Comparison of ENCODE assay signal across 22 cellular contexts in the genomic region with DNA sequence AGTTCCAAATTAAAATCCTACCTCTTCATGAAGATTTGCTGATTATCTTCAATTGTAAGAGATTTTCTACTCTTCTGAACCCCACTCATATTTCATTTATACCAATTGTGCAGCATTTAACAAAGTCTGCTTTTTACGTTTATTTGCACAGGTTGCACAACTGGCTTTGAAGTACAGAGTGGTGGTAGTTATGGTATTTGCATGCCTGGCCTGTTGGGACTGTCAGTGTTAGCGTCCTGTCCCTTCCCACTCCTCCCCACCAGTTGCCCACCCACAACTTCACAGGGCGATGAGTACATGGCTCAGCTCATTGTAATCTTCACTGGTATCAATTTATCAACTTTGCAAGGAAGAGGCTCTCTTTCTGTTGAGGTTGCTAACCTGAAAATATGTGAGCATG.
DNase-seq lines count a peak whose midpoint lies in the region; ATAC-seq and TF ChIP-seq lines count a peak whose summit lies in the region.
"Had no signal": no experiment of that assay in that cellular context is flagged by ENCODE, and none has a peak within 500 bp of the region (broad histone marks: within the 10 kb centered on the region; RNA-seq: fewer than 3 reads in every experiment).

No MANE protein-coding gene starts in this region.

- DNase-seq in Caco-2 (peak; percentile 49 to 66), HuH-7 (ENCODE audit: low spot score) (peak; percentile 51), PC-3 (peak; percentile 22), mesenchymal stem cell (no peak), EL (no peak), SKM-1 (lab: John Stamatoyannopoulos, UW; ENCODE audit: unreplicated experiment) (no peak)
- DNase-seq: 8988T; ACHN; BE2C; C1 segment of cervical spinal cord; Calu3; CD4-positive, alpha-beta memory T cell; CD4-positive, CD25-positive, alpha-beta regulatory T cell; CD8-positive, alpha-beta memory T cell; COR-L47; DMS79 treated with DMSO at 0.1 percent for 48 hours; GDM1 had no signal

- H3K14ac ChIP-seq in mesenchymal stem cell (ENCODE audit: low read length in 2 of 2) = no peak overlapping the region

- no peak overlapping the region for H2BK5ac ChIP-seq in mesenchymal stem cell (ENCODE audit: low read depth, low read length, poor library complexity, severe bottlenecking)

- no peak overlapping the region for H2BK120ac ChIP-seq in mesenchymal stem cell (ENCODE audit: low read depth, low read length)

- H3K27me3 Mint-ChIP-seq in Caco-2 (ENCODE audit: insufficient read depth, unreplicated experiment) = no peaks in the 10 kb centered on the region
- H3K27me3 Mint-ChIP-seq: CD4-positive, alpha-beta memory T cell; CD4-positive, CD25-positive, alpha-beta regulatory T cell; CD8-positive, alpha-beta memory T cell had no signal

- no peaks in the 10 kb centered on the region for H3K27me3 ChIP-seq in Caco-2 (replicated peaks; ENCODE audit: control insufficient read depth, insufficient read depth, low read length)
- no peaks in the 10 kb centered on the region for H3K27me3 ChIP-seq in PC-3 (ENCODE audit: low read length)
- H3K27me3 ChIP-seq in mesenchymal stem cell (ENCODE audit: control insufficient read depth in 1 of 2, insufficient read depth in 1 of 2, low read length in 2 of 2) = no peaks in the 10 kb centered on the region
- H3K27me3 ChIP-seq: BE2C, BLaER1 had no signal

- H3F3A ChIP-seq in PC-3 (ENCODE audit: low read length, unreplicated experiment) = no peaks in the 10 kb centered on the region

- H3K9me3 ChIP-seq in Caco-2 (peaks cover 33% of the 10 kb centered on the region), PC-3 (ENCODE audit: low read length) (no peaks in the 10 kb centered on the region), mesenchymal stem cell (ENCODE audit: control insufficient read depth, low read length) (peaks cover 6% of the 10 kb centered on the region)
- H3K9me3 ChIP-seq: BE2C, BLaER1 had no signal

- no peak overlapping the region for H3K4me3 Mint-ChIP-seq in Caco-2 (ENCODE audit: unreplicated experiment)
- H3K4me3 Mint-ChIP-seq: CD14-positive monocyte; CD4-positive, alpha-beta memory T cell; CD4-positive, CD25-positive, alpha-beta regulatory T cell; CD8-positive, alpha-beta memory T cell had no signal

- no CpG with 5 or more reads among the region's 3 CpGs for WGBS in mesenchymal stem cell

- H3K4me1 ChIP-seq in Caco-2 = peaks cover 42% of the 10 kb centered on the region
- peaks cover 24% of the 10 kb centered on the region for H3K4me1 ChIP-seq in PC-3 (ENCODE audit: insufficient read depth, low read length)
- H3K4me1 ChIP-seq in mesenchymal stem cell (ENCODE audit: control insufficient read depth, insufficient read depth, low read depth, low read length) = no peaks in the 10 kb centered on the region
- H3K4me1 ChIP-seq: BE2C, BLaER1 had no signal

- H3K4me3 ChIP-seq in Caco-2 (ENCODE audit: low read depth, low read length) (no peak overlapping the region), PC-3 (ENCODE audit: low read length) (no peak overlapping the region), mesenchymal stem cell (ENCODE audit: insufficient read depth in 1 of 2, low read depth in 1 of 2, low read length in 2 of 2) (no peak overlapping the region)
- H3K4me3 ChIP-seq: BLaER1, GM12878 had no signal

- peaks cover 8% of the 10 kb centered on the region for H3K36me3 Mint-ChIP-seq in Caco-2 (ENCODE audit: insufficient read depth, unreplicated experiment)
- H3K36me3 Mint-ChIP-seq: CD14-positive monocyte; CD4-positive, alpha-beta memory T cell; CD4-positive, CD25-positive, alpha-beta regulatory T cell; CD8-positive, alpha-beta memory T cell had no signal

- H3K79me2 ChIP-seq in PC-3 (ENCODE audit: low read length) = no peaks in the 10 kb centered on the region

- H3K9me2 ChIP-seq in PC-3 (replicated peaks; ENCODE audit: low read length) = no peaks in the 10 kb centered on the region

- intact Hi-C loops in Caco-2 (cut with micrococcal nuclease; ENCODE audit: unreplicated experiment) = no loop called here
- intact Hi-C loops in PC-3 (cut with micrococcal nuclease) = no loop called here

- peaks cover 31% of the 10 kb centered on the region for H3K4me1 Mint-ChIP-seq in Caco-2 (ENCODE audit: low read depth, unreplicated experiment)
- H3K4me1 Mint-ChIP-seq: CD14-positive monocyte; CD4-positive, alpha-beta memory T cell; CD4-positive, CD25-positive, alpha-beta regulatory T cell; CD8-positive, alpha-beta memory T cell had no signal

- peak overlapping the region in 1 of 2 experiments; percentile 45 for H2BK12ac ChIP-seq in mesenchymal stem cell (ENCODE audit: low read length in 2 of 2)

- 0 out of 2 replicates have a peak, but pooled peaks cover 2% of the 10 kb centered on the region for H3K36me3 ChIP-seq in Caco-2 (ENCODE audit: control insufficient read depth, insufficient read depth, low read length)
- no peaks in the 10 kb centered on the region for H3K36me3 ChIP-seq in PC-3 (ENCODE audit: low read depth, low read length)
- H3K36me3 ChIP-seq in mesenchymal stem cell (ENCODE audit: control insufficient read depth in 1 of 2, insufficient read depth in 2 of 2, low read depth in 1 of 2, low read length in 2 of 2) = no peaks in the 10 kb centered on the region
- H3K36me3 ChIP-seq: BE2C, BLaER1 had no signal

- H4K20me1 ChIP-seq in PC-3 (ENCODE audit: low read length) = no peaks in the 10 kb centered on the region
- H4K20me1 ChIP-seq: BLaER1 had no signal

- POLR2A ChIA-PET in Caco-2 (lab: Charles Lee) (no interaction called here), PC-3 (lab: Charles Lee; ENCODE audit: unreplicated experiment) (no interaction called here)

- no peak overlapping the region for H2BK15ac ChIP-seq in mesenchymal stem cell (ENCODE audit: low read depth, poor library complexity, severe bottlenecking)

- CTCF ChIA-PET in Caco-2 (lab: Charles Lee) (no interaction called here), PC-3 (lab: Charles Lee) (no interaction called here)

- peak overlapping the region; percentile 2; the same call in 1 of the 2 replicates for H2AFZ ChIP-seq in PC-3 (ENCODE audit: low read length)
- H2AFZ ChIP-seq in mesenchymal stem cell (ENCODE audit: low read depth, low read length) = no peak overlapping the region

- peak overlapping the region; percentile 79 for H3K27ac Mint-ChIP-seq in Caco-2 (ENCODE audit: unreplicated experiment)
- H3K27ac Mint-ChIP-seq: CD14-positive monocyte; CD4-positive, alpha-beta memory T cell; CD4-positive, CD25-positive, alpha-beta regulatory T cell; CD8-positive, alpha-beta memory T cell had no signal

- H3K4me2 ChIP-seq in PC-3 (ENCODE audit: low read length) (no peak overlapping the region), mesenchymal stem cell (ENCODE audit: low read length, poor library complexity, severe bottlenecking) (no peak overlapping the region)
- H3K4me2 ChIP-seq: BLaER1 had no signal

- H3K4ac ChIP-seq in mesenchymal stem cell (ENCODE audit: low read depth in 1 of 2, low read length in 2 of 2) = peak overlapping the region in 1 of 2 experiments; percentile 49

- peaks cover 38% of the 10 kb centered on the region for H3K9me3 Mint-ChIP-seq in Caco-2 (ENCODE audit: unreplicated experiment)

- ATAC-seq in PC-3 = no peak
- no peak for ATAC-seq in GM21576 (IDR thresholded peaks at IDR 0.05; ENCODE audit: unreplicated experiment)
- no peak for ATAC-seq in GM21786 (IDR thresholded peaks at IDR 0.05; ENCODE audit: unreplicated experiment)
- ATAC-seq: GM12878 had no signal

- no peaks in the 10 kb centered on the region for H3K79me1 ChIP-seq in mesenchymal stem cell (replicated peaks; ENCODE audit: low read length, poor library complexity, severe bottlenecking)

- peak overlapping the region; percentile 57 to 70 for H3K18ac ChIP-seq in mesenchymal stem cell (ENCODE audit: low read depth in 1 of 2, low read length in 2 of 2)

- H3K9ac ChIP-seq in PC-3 (ENCODE audit: low read length) = no peak overlapping the region
- H3K9ac ChIP-seq in mesenchymal stem cell (ENCODE audit: low read length) = no peak overlapping the region
- H3K9ac ChIP-seq: BLaER1 had no signal

- no peak overlapping the region for H3K23ac ChIP-seq in mesenchymal stem cell (ENCODE audit: low read length in 2 of 2)

- H2AK5ac ChIP-seq in mesenchymal stem cell (ENCODE audit: low read length, severe bottlenecking) = no peak overlapping the region

- TF ChIP-seq CTCF in Caco-2 (IDR thresholded peaks at IDR 0.05; ENCODE audit: insufficient read depth in 1 of 2, low read depth in 1 of 2, low read length in 1 of 2, severe bottlenecking in 1 of 2, unreplicated experiment in 1 of 2) (no peak), PC-3 (conservative IDR thresholded peaks at IDR 0.05; ENCODE audit: low read depth, low read length) (no peak)

- H3K27ac ChIP-seq in PC-3 (ENCODE audit: low read length) (no peak overlapping the region), mesenchymal stem cell (ENCODE audit: low read length, poor library complexity, severe bottlenecking) (no peak overlapping the region)
- H3K27ac ChIP-seq: BLaER1 had no signal

- no TSS peak for BruUV-seq in Caco-2 (replicated peaks; lab: Mats Ljungman, UMichigan)
- BruUV-seq in PC-3 (replicated peaks; lab: Mats Ljungman, UMichigan) = no TSS peak

- no peak overlapping the region for H4K91ac ChIP-seq in mesenchymal stem cell (ENCODE audit: low read length)

- no peak overlapping the region for H4K8ac ChIP-seq in mesenchymal stem cell (ENCODE audit: low read length)

Comparison
In these comparisons a context has a peak if more than half of its experiments do, and no peak if none do; other contexts are left out.
1. DNase-seq: peak in Caco-2 (2 of 2), HuH-7 (single experiment) and PC-3 (single experiment); none in mesenchymal stem cell (single experiment), EL (single experiment) and SKM-1 (single experiment).